20 cellular contexts compared by ENCODE assay signal in the genomic region with DNA sequence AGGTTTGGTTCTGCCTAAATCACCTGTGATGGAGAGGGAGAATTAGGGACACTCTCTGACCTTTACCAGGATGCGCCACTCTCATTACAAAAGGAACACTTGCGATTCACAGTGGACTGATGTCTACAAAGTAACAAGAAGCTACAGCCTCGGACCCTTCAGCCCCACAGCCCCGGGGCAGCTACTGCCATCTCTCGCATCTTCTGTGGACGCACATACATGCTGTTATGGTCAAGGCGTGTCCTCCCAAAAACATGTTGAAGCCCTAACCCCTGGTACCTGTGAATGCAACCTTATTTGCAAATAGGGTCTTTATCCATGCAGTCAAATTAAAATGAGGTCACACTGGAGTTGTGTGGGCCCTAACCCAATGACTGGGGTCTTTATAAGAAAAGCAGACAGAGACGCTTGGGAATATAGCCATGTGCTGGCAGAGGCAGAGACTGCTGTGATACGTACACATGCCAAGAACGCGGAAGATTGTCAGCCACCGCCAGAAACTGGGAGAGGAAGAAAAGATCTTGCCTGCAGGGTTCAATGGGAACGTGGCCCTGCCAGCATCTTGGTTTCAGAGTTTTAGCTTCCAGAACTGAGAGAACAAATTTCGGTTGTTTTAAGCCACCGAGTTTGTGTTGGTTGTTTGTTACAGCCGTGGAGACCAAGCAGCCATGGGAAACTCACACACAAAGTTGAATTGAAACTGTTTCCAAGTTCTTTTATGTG. TPM values are rescaled to one million over a fixed set of nuclear protein-coding genes. Genes with fewer than 3 reads are reported as not detected.
A peak's percentile ranks its signal among the peaks of the same experiment; 100 is the strongest.
DNase-seq lines count a peak whose midpoint lies in the region; ATAC-seq and TF ChIP-seq lines count a peak whose summit lies in the region.
"Had no signal": no experiment of that assay in that cellular context is flagged by ENCODE, and none has a peak within 500 bp of the region (broad histone marks: within the 10 kb centered on the region; RNA-seq: fewer than 3 reads in every experiment).

No MANE protein-coding gene starts in this region.

- no peak overlapping the region for H3K4me2 ChIP-seq in hepatocyte

- H3K27ac Mint-ChIP-seq in stimulated activated naive B cell treated with anti-CD40 and anti-IgM and Interleukin-4, amounts not matched to agents 10 μg/mL and 1 μg/mL and 100 μg/mL, for 72 hours, result no peak overlapping the region
- H3K27ac Mint-ChIP-seq: IgD-negative memory B cell, type B pancreatic cell had no signal

- H3K79me2 ChIP-seq in hepatocyte, result no peaks in the 10 kb centered on the region

- DNase-seq in GM03348 (ENCODE audit: low spot score) (peak; percentile 29), caudate nucleus (lab: John Stamatoyannopoulos, UW) (peak in 44 of 61 donors; percentile 6 to 78 (median 32)), hepatocyte (ENCODE audit: low spot score) (no peak), putamen (ENCODE audit: low spot score) (peak; percentile 65), T-helper 9 cell (no peak), stomach (no peak)
- DNase-seq in stimulated activated naive B cell treated with anti-CD40 and anti-IgM and Interleukin-4, amounts not matched to agents 10 μg/mL and 1 μg/mL and 100 μg/mL, for 72 hours, result no peak
- DNase-seq: activated gamma-delta T cell treated with Interleukin-2 at 50 U/mL for 16 hours; DND-41; erythroblast; NCI-H1417; SHP77 treated with DMSO at 0.1 percent for 48 hours; stimulated activated CD4-positive, alpha-beta T cell treated with anti-CD3 and anti-CD28 coated beads, Interleukin-1b, Interleukin-23, amount 100 ng/mL, for 48 hours had no signal

- no peak overlapping the region for H3K4me3 ChIP-seq in hepatocyte
- H3K4me3 ChIP-seq in stomach, result no peak overlapping the region
- H3K4me3 ChIP-seq: cardiac muscle cell had no signal

- H3K36me3 ChIP-seq in hepatocyte (replicated peaks; ENCODE audit: insufficient read depth, low read depth), result no peaks in the 10 kb centered on the region
- H3K36me3 ChIP-seq in stomach, result no peaks in the 10 kb centered on the region
- H3K36me3 ChIP-seq: cardiac muscle cell had no signal

- no peaks in the 10 kb centered on the region for H3K9me2 ChIP-seq in hepatocyte (replicated peaks; ENCODE audit: insufficient read depth)

- H4K20me1 ChIP-seq in hepatocyte (ENCODE audit: insufficient read depth, poor library complexity, severe bottlenecking), result no peaks in the 10 kb centered on the region

- peaks cover 2% of the 10 kb centered on the region in 2 donors for H3K9me3 Mint-ChIP-seq in stimulated activated naive B cell treated with anti-CD40 and anti-IgM and Interleukin-4, amounts not matched to agents 10 μg/mL and 1 μg/mL and 100 μg/mL, for 72 hours
- H3K9me3 Mint-ChIP-seq: type B pancreatic cell had no signal

- no peaks in the 10 kb centered on the region for H3K4me1 Mint-ChIP-seq in stimulated activated naive B cell treated with anti-CD40 and anti-IgM and Interleukin-4, amounts not matched to agents 10 μg/mL and 1 μg/mL and 100 μg/mL, for 72 hours
- H3K4me1 Mint-ChIP-seq: IgD-negative memory B cell had no signal

- no peaks in the 10 kb centered on the region for H3K27me3 ChIP-seq in hepatocyte
- H3K27me3 ChIP-seq in stomach, result peaks cover 0 to 27% (median 0%) of the 10 kb centered on the region in 3 donors
- H3K27me3 ChIP-seq: cardiac muscle cell had no signal

- no peaks in the 10 kb centered on the region for H3K36me3 Mint-ChIP-seq in stimulated activated naive B cell treated with anti-CD40 and anti-IgM and Interleukin-4, amounts not matched to agents 10 μg/mL and 1 μg/mL and 100 μg/mL, for 72 hours
- H3K36me3 Mint-ChIP-seq: type B pancreatic cell had no signal

- H3K4me1 ChIP-seq in hepatocyte (ENCODE audit: insufficient read depth), result peaks cover 5% of the 10 kb centered on the region
- H3K4me1 ChIP-seq in stomach, result no peaks in the 10 kb centered on the region

- TF ChIP-seq EP300 in stomach (IDR thresholded peaks at IDR 0.05), result no peak

- H3K9me3 ChIP-seq in hepatocyte (ENCODE audit: low read depth), result no peaks in the 10 kb centered on the region
- no peaks in the 10 kb centered on the region for H3K9me3 ChIP-seq in stomach

- TF ChIP-seq CTCF in hepatocyte (IDR thresholded peaks at IDR 0.05; ENCODE audit: poor library complexity), result no peak
- no peak for TF ChIP-seq CTCF in stomach (IDR thresholded peaks at IDR 0.05)

- ATAC-seq in HG02571 (IDR thresholded peaks at IDR 0.05; ENCODE audit: unreplicated experiment), result no peak
- no peak for ATAC-seq in stimulated activated naive B cell treated with anti-CD40 and anti-IgM and Interleukin-4, amounts not matched to agents 10 μg/mL and 1 μg/mL and 100 μg/mL, for 72 hours (replicated peaks)

- no peak for TF ChIP-seq POLR2A in stomach (IDR thresholded peaks at IDR 0.05)

- H2AFZ ChIP-seq in hepatocyte, result no peak overlapping the region

- peak overlapping the region; percentile 58 for H3K27ac ChIP-seq in caudate nucleus (ENCODE audit: low read depth, low read length)
- H3K27ac ChIP-seq in hepatocyte, result peak overlapping the region; percentile 11
- H3K27ac ChIP-seq in stomach, result no peak overlapping the region
- H3K27ac ChIP-seq: cardiac muscle cell had no signal

- H3K4me3 Mint-ChIP-seq in stimulated activated naive B cell treated with anti-CD40 and anti-IgM and Interleukin-4, amounts not matched to agents 10 μg/mL and 1 μg/mL and 100 μg/mL, for 72 hours, result no peak overlapping the region
- H3K4me3 Mint-ChIP-seq: IgD-negative memory B cell, type B pancreatic cell had no signal

- intact Hi-C loops in stomach (cut with DNase I; ENCODE audit: low total_unique reads), result no loop called here

- 89% methylated on average over 16 of the region's 16 CpGs for WGBS in hepatocyte (ENCODE audit: low lambda C conversion rate, missing lambda C conversion rate)
- 65 to 74% (median 71%) methylated on average over 16 of the region's 16 CpGs for WGBS in stomach, 5 donors

- peaks cover 14 to 27% of the 10 kb centered on the region in 2 donors for H3K27me3 Mint-ChIP-seq in stimulated activated naive B cell treated with anti-CD40 and anti-IgM and Interleukin-4, amounts not matched to agents 10 μg/mL and 1 μg/mL and 100 μg/mL, for 72 hours
- H3K27me3 Mint-ChIP-seq: type B pancreatic cell had no signal

RNA-seq across cellular contexts. Expression of a gene that starts 23.0 kb away (rescaled TPM):
- total RNA-seq in hepatocyte (6.0 and 12.2 TPM in 2 replicates), stomach (100 to 1,000 TPM in 1 of 5 donors, 1 to 10 TPM in 3, not detected in 1; 1.8 to 141 (median 4.3) TPM)
- polyA plus RNA-seq in hepatocyte (6.8 and 7.2 TPM in 2 replicates), stomach (1 to 10 TPM in 2 of 3 donors, not detected in 1; 1.1 to 5.4 TPM)
- total RNA-seq: activated CD8-positive, alpha-beta memory T cell treated with anti-CD3 and anti-CD28 coated beads for 36 hours; cardiac muscle cell; pulmonary artery endothelial cell had no signal
- polyA plus RNA-seq: BJ, IgD-negative memory B cell had no signal

Comparison
In these comparisons a context has a peak if more than half of its experiments do, and no peak if none do; other contexts are left out.
1. DNase-seq: peak in GM03348 (single experiment), caudate nucleus (44 of 61) and putamen (single experiment); none in hepatocyte (single experiment), stimulated activated naive B cell treated with anti-CD40 and anti-IgM and Interleukin-4, amounts not matched to agents 10 μg/mL and 1 μg/mL and 100 μg/mL, for 72 hours (single experiment), T-helper 9 cell (single experiment) and stomach (single experiment).
2. H3K27ac ChIP-seq: peak in caudate nucleus (single experiment) and hepatocyte (single experiment); none in stomach (0 of 5).